8 cellular contexts compared by ENCODE assay signal in the genomic region with DNA sequence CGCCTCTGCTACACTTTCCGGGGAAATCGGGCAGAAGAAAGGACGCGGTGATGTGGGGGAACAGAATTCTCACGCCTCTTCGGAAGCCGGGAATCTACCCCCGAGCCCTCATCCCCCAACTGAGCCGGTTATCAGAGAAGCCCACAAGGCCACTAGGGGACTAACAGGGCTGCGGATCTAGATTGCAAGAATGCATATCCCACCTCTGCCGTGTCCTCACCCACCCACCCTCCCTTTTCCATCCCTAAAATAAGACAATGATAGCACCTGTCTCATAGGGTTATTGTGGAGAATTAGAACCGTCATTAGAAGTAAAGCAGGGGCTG. TPM values are rescaled to one million over a fixed set of nuclear protein-coding genes. Genes with fewer than 3 reads are reported as not detected.
DNase-seq lines count a peak whose midpoint lies in the region; ATAC-seq and TF ChIP-seq lines count a peak whose summit lies in the region.

No MANE protein-coding gene starts in this region.

- H3K27ac Mint-ChIP-seq in activated CD8-positive, alpha-beta T cell treated with anti-CD3 and anti-CD28 coated beads, Interleukin-2, amount 10 ng/mL, durations not matched to agents 7 days and 5 days = peak overlapping the region; percentile 93

- peak overlapping the region; percentile 95; the same call in 1 of the 2 replicates for H2AFZ ChIP-seq in SK-N-SH (ENCODE audit: low read depth)

- no peak for DNase-seq in SK-N-SH
- DNase-seq in activated CD8-positive, alpha-beta T cell treated with anti-CD3 and anti-CD28 coated beads, Interleukin-2, amount 10 ng/mL, durations not matched to agents 7 days and 5 days = no peak
- no peak for DNase-seq in cerebellum (ENCODE audit: low spot score)
- DNase-seq in NCI-H2029 treated with DMSO at 0.1 percent for 48 hours (lab: John Stamatoyannopoulos, UW) = no peak
- DNase-seq in HT-29 (ENCODE audit: low spot score) = no peak

- CTCF ChIA-PET in SK-N-SH (lab: Yijun Ruan, JAX) = interaction anchor here (0.6 to 1.6 kb wide), 6 partner anchors 19 to 697 kb away, joined by 3 to 7 read pairs (median 4); a partner anchor contains a TSS
- CTCF ChIA-PET in activated CD8-positive, alpha-beta T cell treated with anti-CD3 and anti-CD28 coated beads, Interleukin-2, amount 10 ng/mL, durations not matched to agents 7 days and 5 days (lab: Charles Lee) = interaction anchor here (0.6 to 1.7 kb wide), 7 partner anchors 18 to 191 kb away, joined by 3 to 10 read pairs (median 7); no protein-coding TSS in a partner anchor

- H3K27me3 Mint-ChIP-seq in activated CD8-positive, alpha-beta T cell treated with anti-CD3 and anti-CD28 coated beads, Interleukin-2, amount 10 ng/mL, durations not matched to agents 7 days and 5 days (ENCODE audit: low read depth) = no peaks in the 10 kb centered on the region

- H3K4me3 ChIP-seq in SK-N-SH (ENCODE audit: low read depth in 2 of 2, low read length in 1 of 2) = peak overlapping the region; percentile 63 to 88
- peak overlapping the region; percentile 58 for H3K4me3 ChIP-seq in iPS-18a (ENCODE audit: low read length)
- peak overlapping the region; percentile 70 to 88 for H3K4me3 ChIP-seq in stomach smooth muscle (ENCODE audit: low read length in 2 of 2)

- H3K36me3 ChIP-seq in SK-N-SH (replicated peaks in 1 of 2; ENCODE audit: control insufficient read depth in 1 of 2, insufficient read depth in 2 of 2, low read length in 1 of 2) (peaks cover 6 to 29% of the 10 kb centered on the region in 2 experiments), iPS-18a (ENCODE audit: control insufficient read depth, low read depth, low read length) (peaks cover 22% of the 10 kb centered on the region), stomach smooth muscle (ENCODE audit: control insufficient read depth in 2 of 2, insufficient read depth in 2 of 2, low read length in 2 of 2) (peaks cover 23 to 24% of the 10 kb centered on the region in 2 donors)

- peaks cover 6% of the 10 kb centered on the region for H3K79me2 ChIP-seq in SK-N-SH (ENCODE audit: insufficient read depth)

- no peak for TF ChIP-seq CTCF in SK-N-SH (IDR thresholded peaks at IDR 0.05)

- peaks cover 54% of the 10 kb centered on the region for H3K4me1 Mint-ChIP-seq in activated CD8-positive, alpha-beta T cell treated with anti-CD3 and anti-CD28 coated beads, Interleukin-2, amount 10 ng/mL, durations not matched to agents 7 days and 5 days (ENCODE audit: low read depth)

- H3K4me1 ChIP-seq in SK-N-SH (ENCODE audit: control insufficient read depth in 1 of 2, insufficient read depth in 2 of 2, low read depth in 1 of 2, low read length in 1 of 2) (peaks cover 4 to 20% of the 10 kb centered on the region in 2 experiments; a peak in 2 of 4 replicates), iPS-18a (ENCODE audit: control insufficient read depth, low read depth, low read length) (peaks cover 5% of the 10 kb centered on the region), stomach smooth muscle (ENCODE audit: control insufficient read depth, insufficient read depth, low read length) (peaks cover 37% of the 10 kb centered on the region)

- H3K4me3 Mint-ChIP-seq in activated CD8-positive, alpha-beta T cell treated with anti-CD3 and anti-CD28 coated beads, Interleukin-2, amount 10 ng/mL, durations not matched to agents 7 days and 5 days = peak overlapping the region; percentile 90

- peak overlapping the region; percentile 49; the same call in 1 of the 2 replicates for H3K9ac ChIP-seq in SK-N-SH
- peak overlapping the region; percentile 50 for H3K9ac ChIP-seq in iPS-18a (ENCODE audit: low read length)
- peak overlapping the region; percentile 72 to 74 for H3K9ac ChIP-seq in stomach smooth muscle (ENCODE audit: low read length in 2 of 2)

- peaks cover 12% of the 10 kb centered on the region for H3F3A ChIP-seq in SK-N-SH (replicated peaks; ENCODE audit: insufficient read depth)

- H3K9me2 ChIP-seq in SK-N-SH = no peaks in the 10 kb centered on the region

- POLR2A ChIA-PET in SK-N-SH (lab: Yijun Ruan, JAX) = interaction anchor here (1.2 to 2.0 kb wide), 7 partner anchors 11 to 93 kb away, joined by 3 to 10 read pairs (median 4); a partner anchor contains a TSS
- POLR2A ChIA-PET in activated CD8-positive, alpha-beta T cell treated with anti-CD3 and anti-CD28 coated beads, Interleukin-2, amount 10 ng/mL, durations not matched to agents 7 days and 5 days (lab: Charles Lee) = interaction anchor here (0.5 to 4.3 kb wide), 9 partner anchors 10 to 154 kb away, joined by 3 to 14 read pairs (median 4); a partner anchor contains a TSS

- H3K27ac ChIP-seq in SK-N-SH (ENCODE audit: low read depth in 2 of 2, low read length in 1 of 2) (peak overlapping the region; percentile 63 to 90; a peak in 3 of 4 replicates), iPS-18a (ENCODE audit: low read length) (peak overlapping the region; percentile 81), stomach smooth muscle (ENCODE audit: low read length) (peak overlapping the region; percentile 81)

- no peaks in the 10 kb centered on the region for H3K27me3 ChIP-seq in SK-N-SH (ENCODE audit: insufficient read depth)
- H3K27me3 ChIP-seq in iPS-18a (ENCODE audit: control insufficient read depth, insufficient read depth, low read length) = no peaks in the 10 kb centered on the region
- no peaks in the 10 kb centered on the region for H3K27me3 ChIP-seq in stomach smooth muscle (ENCODE audit: control insufficient read depth in 1 of 2, insufficient read depth in 2 of 2, low read length in 2 of 2)

- WGBS in SK-N-SH (ENCODE audit: low lambda C conversion rate) = 20% methylated on average over 12 of the region's 13 CpGs

- H3K9me3 ChIP-seq in SK-N-SH (no peaks in the 10 kb centered on the region), iPS-18a (ENCODE audit: control insufficient read depth, low read depth, low read length) (no peaks in the 10 kb centered on the region), stomach smooth muscle (ENCODE audit: control insufficient read depth in 2 of 2, low read length in 2 of 2) (no peaks in the 10 kb centered on the region)

- H3K36me3 Mint-ChIP-seq in activated CD8-positive, alpha-beta T cell treated with anti-CD3 and anti-CD28 coated beads, Interleukin-2, amount 10 ng/mL, durations not matched to agents 7 days and 5 days (ENCODE audit: low read depth) = peaks cover 37% of the 10 kb centered on the region

- TF ChIP-seq EP300 in SK-N-SH (IDR thresholded peaks at IDR 0.05; ENCODE audit: borderline replicate concordance in 1 of 2, low read depth in 1 of 2, low read length in 1 of 2) = no peak

- H3K9me3 Mint-ChIP-seq in activated CD8-positive, alpha-beta T cell treated with anti-CD3 and anti-CD28 coated beads, Interleukin-2, amount 10 ng/mL, durations not matched to agents 7 days and 5 days (ENCODE audit: insufficient read depth) = no peaks in the 10 kb centered on the region

- no peaks in the 10 kb centered on the region for H4K20me1 ChIP-seq in SK-N-SH (ENCODE audit: insufficient read depth)

- no peak for TF ChIP-seq RAD21 in SK-N-SH (IDR thresholded peaks at IDR 0.05; ENCODE audit: low read length)

- peak overlapping the region; percentile 97 for H3K4me2 ChIP-seq in SK-N-SH

- no peak for ATAC-seq in SK-N-SH treated with all-trans-retinoic acid at 6 μM for 48 hours
- ATAC-seq in activated CD8-positive, alpha-beta T cell treated with anti-CD3 and anti-CD28 coated beads, Interleukin-2, amount 10 ng/mL, durations not matched to agents 7 days and 5 days = no peak

TF ChIP-seq in SK-N-SH, 30 proteins besides CTCF, POLR2A, EP300 and RAD21 (continues in another document):
- no peak for TF ChIP-seq FOSL2 (IDR thresholded peaks at IDR 0.05; ENCODE audit: borderline replicate concordance, low read depth)

TF ChIP-seq in SK-N-SH treated with all-trans-retinoic acid at 6 μM for 48 hours, 23 proteins besides CTCF, POLR2A, EP300 and RAD21 (continues in another document):
- TF ChIP-seq ZC3H10 (CRISPR knock-in tag; IDR thresholded peaks at IDR 0.05) = no peak

RNA-seq across cellular contexts. Expression of a gene that starts 1.1 kb away (rescaled TPM):
- 5.1 and 5.6 TPM in 2 replicates for polyA plus RNA-seq in SK-N-SH (2012; rRNA removed)
- polyA plus RNA-seq in SK-N-SH (2012; cell fraction: cytosol; rRNA removed) = 2.2 and 5.0 TPM in 2 replicates
- polyA plus RNA-seq in SK-N-SH (2012; cell fraction: nucleus; rRNA removed) = 7.2 and 14.5 TPM in 2 replicates
- total RNA-seq in activated CD8-positive, alpha-beta T cell treated with anti-CD3 and anti-CD28 coated beads, Interleukin-2, amount 10 ng/mL, durations not matched to agents 7 days and 5 days = 10 to 100 TPM; 29.9 to 37.1 TPM
- 1.3 TPM for total RNA-seq in cerebellum
- 10.0 and 13.4 TPM in 2 replicates for total RNA-seq in HT-29 (2014; rRNA removed; shearing (Covaris generic))

RNA-seq across cellular contexts. Expression of a gene that starts 4.0 kb away (rescaled TPM):
- 25.9 and 29.4 TPM in 2 replicates for polyA plus RNA-seq in SK-N-SH (2012; rRNA removed)
- 14.9 and 16.6 TPM in 2 replicates for polyA plus RNA-seq in SK-N-SH (2012; cell fraction: cytosol; rRNA removed)
- 109 and 119 TPM in 2 replicates for polyA plus RNA-seq in SK-N-SH (2012; cell fraction: nucleus; rRNA removed)
- 10 to 100 TPM; 23.3 to 24.0 TPM for total RNA-seq in activated CD8-positive, alpha-beta T cell treated with anti-CD3 and anti-CD28 coated beads, Interleukin-2, amount 10 ng/mL, durations not matched to agents 7 days and 5 days
- 8.6 TPM for total RNA-seq in cerebellum
- 20.0 and 20.9 TPM in 2 replicates for total RNA-seq in HT-29 (2014; rRNA removed; shearing (Covaris generic))

RNA-seq across cellular contexts. Expression of a gene that starts 4.3 kb away (rescaled TPM):
- polyA plus RNA-seq in SK-N-SH (2012; rRNA removed) = 66.3 and 99.2 TPM in 2 replicates
- 61.7 and 73.5 TPM in 2 replicates for polyA plus RNA-seq in SK-N-SH (2012; cell fraction: cytosol; rRNA removed)
- 29.1 and 42.7 TPM in 2 replicates for polyA plus RNA-seq in SK-N-SH (2012; cell fraction: nucleus; rRNA removed)
- total RNA-seq in activated CD8-positive, alpha-beta T cell treated with anti-CD3 and anti-CD28 coated beads, Interleukin-2, amount 10 ng/mL, durations not matched to agents 7 days and 5 days = 10 to 100 TPM; 44.1 to 48.2 TPM
- total RNA-seq in cerebellum = 11.3 TPM
- total RNA-seq in HT-29 (2014; rRNA removed; shearing (Covaris generic)) = 76.2 and 77.0 TPM in 2 replicates

RNA-seq across cellular contexts. Expression of a gene that starts 7.2 kb away (rescaled TPM):
- polyA plus RNA-seq in SK-N-SH (2012; rRNA removed) = 21.1 and 25.2 TPM in 2 replicates
- 7.1 and 11.0 TPM in 2 replicates for polyA plus RNA-seq in SK-N-SH (2012; cell fraction: cytosol; rRNA removed)
- polyA plus RNA-seq in SK-N-SH (2012; cell fraction: nucleus; rRNA removed) = 68.2 and 85.3 TPM in 2 replicates
- 10 to 100 TPM; 10.5 to 12.4 TPM for total RNA-seq in activated CD8-positive, alpha-beta T cell treated with anti-CD3 and anti-CD28 coated beads, Interleukin-2, amount 10 ng/mL, durations not matched to agents 7 days and 5 days
- 11.1 TPM for total RNA-seq in cerebellum
- 13.8 and 15.5 TPM in 2 replicates for total RNA-seq in HT-29 (2014; rRNA removed; shearing (Covaris generic))

RNA-seq across cellular contexts. Expression of a gene that starts 15.7 kb away (rescaled TPM):
- 0.10 and 0.43 TPM in 2 replicates for polyA plus RNA-seq in SK-N-SH (2012; rRNA removed)
- 0.10 and 0.21 TPM in 2 replicates for polyA plus RNA-seq in SK-N-SH (2012; cell fraction: cytosol; rRNA removed)
- 0.12 and 0.14 TPM in 2 replicates for polyA plus RNA-seq in SK-N-SH (2012; cell fraction: nucleus; rRNA removed)
- total RNA-seq in activated CD8-positive, alpha-beta T cell treated with anti-CD3 and anti-CD28 coated beads, Interleukin-2, amount 10 ng/mL, durations not matched to agents 7 days and 5 days = under 1 TPM in 1 of 2 experiments, not detected in 1; 0.65 TPM
- not detected for total RNA-seq in cerebellum
- not detected in 2 replicates for total RNA-seq in HT-29 (2014; rRNA removed; shearing (Covaris generic))
